Comparison of ENCODE assay signal across 1 cellular context in the genomic region with DNA sequence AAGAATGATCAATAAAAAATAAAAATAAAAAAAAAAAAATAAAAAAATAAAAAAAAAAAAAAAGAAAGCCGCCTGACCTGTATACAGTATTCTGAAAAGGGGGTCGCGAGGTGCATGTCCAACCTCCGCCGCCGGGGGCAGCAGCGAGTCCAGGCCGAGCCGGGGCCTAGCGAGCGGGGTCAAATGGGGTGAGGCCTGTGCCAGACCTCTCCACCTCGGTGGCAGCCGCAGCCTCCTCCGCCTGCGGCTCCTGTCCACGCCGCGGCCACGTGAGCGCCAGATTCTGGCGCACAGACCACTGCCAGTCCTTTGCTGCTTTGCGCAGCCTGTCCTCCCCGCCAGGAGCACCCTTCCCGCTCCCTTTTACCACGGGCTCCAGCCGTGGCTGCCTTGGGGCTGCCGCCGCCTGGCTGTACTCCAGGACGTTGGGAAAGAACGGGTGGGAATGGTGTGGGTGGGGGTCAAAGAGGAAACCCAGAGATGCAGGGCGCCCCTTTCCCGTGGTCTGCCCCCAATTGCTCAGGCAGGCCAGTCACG.
TF ChIP-seq lines count a peak whose summit lies in the region.

No MANE protein-coding gene starts in this region.

TF ChIP-seq in HepG2, 621 proteins besides CTCF, POLR2A, EP300 and RAD21 (continued from another document and continues in another):
- TF ChIP-seq ZNF318 (CRISPR knock-in tag; IDR thresholded peaks at IDR 0.05), result peak; percentile 98
- peak; percentile 57 for TF ChIP-seq ATF3 (CRISPR knock-in tag; IDR thresholded peaks at IDR 0.05)
- peak; percentile 94 for TF ChIP-seq ZNF883 (CRISPR knock-in tag; IDR thresholded peaks at IDR 0.05; ENCODE audit: not compliant biosample characterization)
- TF ChIP-seq IRF2 (CRISPR knock-in tag; IDR thresholded peaks at IDR 0.05), result peak; percentile 92
- TF ChIP-seq, protein P1, sequence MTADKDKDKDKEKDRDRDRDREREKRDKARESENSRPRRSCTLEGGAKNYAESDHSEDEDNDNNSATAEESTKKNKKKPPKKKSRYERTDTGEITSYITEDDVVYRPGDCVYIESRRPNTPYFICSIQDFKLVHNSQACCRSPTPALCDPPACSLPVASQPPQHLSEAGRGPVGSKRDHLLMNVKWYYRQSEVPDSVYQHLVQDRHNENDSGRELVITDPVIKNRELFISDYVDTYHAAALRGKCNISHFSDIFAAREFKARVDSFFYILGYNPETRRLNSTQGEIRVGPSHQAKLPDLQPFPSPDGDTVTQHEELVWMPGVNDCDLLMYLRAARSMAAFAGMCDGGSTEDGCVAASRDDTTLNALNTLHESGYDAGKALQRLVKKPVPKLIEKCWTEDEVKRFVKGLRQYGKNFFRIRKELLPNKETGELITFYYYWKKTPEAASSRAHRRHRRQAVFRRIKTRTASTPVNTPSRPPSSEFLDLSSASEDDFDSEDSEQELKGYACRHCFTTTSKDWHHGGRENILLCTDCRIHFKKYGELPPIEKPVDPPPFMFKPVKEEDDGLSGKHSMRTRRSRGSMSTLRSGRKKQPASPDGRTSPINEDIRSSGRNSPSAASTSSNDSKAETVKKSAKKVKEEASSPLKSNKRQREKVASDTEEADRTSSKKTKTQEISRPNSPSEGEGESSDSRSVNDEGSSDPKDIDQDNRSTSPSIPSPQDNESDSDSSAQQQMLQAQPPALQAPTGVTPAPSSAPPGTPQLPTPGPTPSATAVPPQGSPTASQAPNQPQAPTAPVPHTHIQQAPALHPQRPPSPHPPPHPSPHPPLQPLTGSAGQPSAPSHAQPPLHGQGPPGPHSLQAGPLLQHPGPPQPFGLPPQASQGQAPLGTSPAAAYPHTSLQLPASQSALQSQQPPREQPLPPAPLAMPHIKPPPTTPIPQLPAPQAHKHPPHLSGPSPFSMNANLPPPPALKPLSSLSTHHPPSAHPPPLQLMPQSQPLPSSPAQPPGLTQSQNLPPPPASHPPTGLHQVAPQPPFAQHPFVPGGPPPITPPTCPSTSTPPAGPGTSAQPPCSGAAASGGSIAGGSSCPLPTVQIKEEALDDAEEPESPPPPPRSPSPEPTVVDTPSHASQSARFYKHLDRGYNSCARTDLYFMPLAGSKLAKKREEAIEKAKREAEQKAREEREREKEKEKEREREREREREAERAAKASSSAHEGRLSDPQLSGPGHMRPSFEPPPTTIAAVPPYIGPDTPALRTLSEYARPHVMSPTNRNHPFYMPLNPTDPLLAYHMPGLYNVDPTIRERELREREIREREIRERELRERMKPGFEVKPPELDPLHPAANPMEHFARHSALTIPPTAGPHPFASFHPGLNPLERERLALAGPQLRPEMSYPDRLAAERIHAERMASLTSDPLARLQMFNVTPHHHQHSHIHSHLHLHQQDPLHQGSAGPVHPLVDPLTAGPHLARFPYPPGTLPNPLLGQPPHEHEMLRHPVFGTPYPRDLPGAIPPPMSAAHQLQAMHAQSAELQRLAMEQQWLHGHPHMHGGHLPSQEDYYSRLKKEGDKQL (CRISPR knock-in tag; IDR thresholded peaks at IDR 0.05; ENCODE audit: low read depth), result peak; percentile 68; the same call in 1 of the 2 replicates
- peak; percentile 96 for TF ChIP-seq ZNF678 (CRISPR knock-in tag; IDR thresholded peaks at IDR 0.05)
- TF ChIP-seq ETV6 (CRISPR knock-in tag; conservative IDR thresholded peaks at IDR 0.05), result peak; percentile 88
- peak; percentile 95 for TF ChIP-seq ZNF441 (CRISPR knock-in tag; IDR thresholded peaks at IDR 0.05; ENCODE audit: borderline replicate concordance)
- peak; percentile 97 for TF ChIP-seq ZNF232 (CRISPR knock-in tag; IDR thresholded peaks at IDR 0.05; ENCODE audit: borderline replicate concordance)
- TF ChIP-seq SUZ12 (IDR thresholded peaks at IDR 0.05; ENCODE audit: low read depth, low read length), result no peak
- peak; percentile 80; the same call in 1 of the 2 replicates for TF ChIP-seq KAT7 (CRISPR knock-in tag; IDR thresholded peaks at IDR 0.05; ENCODE audit: borderline replicate concordance)
- peak; percentile 77 for TF ChIP-seq HNRNPLL (IDR thresholded peaks at IDR 0.05; ENCODE audit: low read depth, low read length, poor library complexity, severe bottlenecking)
- no peak for TF ChIP-seq TCF7L2 (IDR thresholded peaks at IDR 0.05; ENCODE audit: low read depth, low read length)
- peak; percentile 89 for TF ChIP-seq ZNF780A (CRISPR knock-in tag; IDR thresholded peaks at IDR 0.05)
- no peak for TF ChIP-seq ATF6 (CRISPR knock-in tag; conservative IDR thresholded peaks at IDR 0.05)
- peak; percentile 78; the same call in 1 of the 2 replicates for TF ChIP-seq ZFP1 (CRISPR knock-in tag; IDR thresholded peaks at IDR 0.05)
- no peak; the same call in 1 of the 2 replicates for TF ChIP-seq STAT5B (CRISPR knock-in tag; IDR thresholded peaks at IDR 0.05)
- TF ChIP-seq KLF11 (CRISPR knock-in tag; IDR thresholded peaks at IDR 0.05), result 0 out of 2 replicates have a peak, but pooled peaks have one; percentile 71
- peak; percentile 79; the same call in 1 of the 2 replicates for TF ChIP-seq ZNF777 (CRISPR knock-in tag; IDR thresholded peaks at IDR 0.05)
- no peak for TF ChIP-seq ZBTB40 (IDR thresholded peaks at IDR 0.05)
- TF ChIP-seq ZBTB40 (CRISPR knock-in tag; IDR thresholded peaks at IDR 0.05), result peak; percentile 95
- TF ChIP-seq THAP7 (CRISPR knock-in tag; IDR thresholded peaks at IDR 0.05), result peak; percentile 97
